ENCODE assay signal across 7 cellular contexts in the genomic region with DNA sequence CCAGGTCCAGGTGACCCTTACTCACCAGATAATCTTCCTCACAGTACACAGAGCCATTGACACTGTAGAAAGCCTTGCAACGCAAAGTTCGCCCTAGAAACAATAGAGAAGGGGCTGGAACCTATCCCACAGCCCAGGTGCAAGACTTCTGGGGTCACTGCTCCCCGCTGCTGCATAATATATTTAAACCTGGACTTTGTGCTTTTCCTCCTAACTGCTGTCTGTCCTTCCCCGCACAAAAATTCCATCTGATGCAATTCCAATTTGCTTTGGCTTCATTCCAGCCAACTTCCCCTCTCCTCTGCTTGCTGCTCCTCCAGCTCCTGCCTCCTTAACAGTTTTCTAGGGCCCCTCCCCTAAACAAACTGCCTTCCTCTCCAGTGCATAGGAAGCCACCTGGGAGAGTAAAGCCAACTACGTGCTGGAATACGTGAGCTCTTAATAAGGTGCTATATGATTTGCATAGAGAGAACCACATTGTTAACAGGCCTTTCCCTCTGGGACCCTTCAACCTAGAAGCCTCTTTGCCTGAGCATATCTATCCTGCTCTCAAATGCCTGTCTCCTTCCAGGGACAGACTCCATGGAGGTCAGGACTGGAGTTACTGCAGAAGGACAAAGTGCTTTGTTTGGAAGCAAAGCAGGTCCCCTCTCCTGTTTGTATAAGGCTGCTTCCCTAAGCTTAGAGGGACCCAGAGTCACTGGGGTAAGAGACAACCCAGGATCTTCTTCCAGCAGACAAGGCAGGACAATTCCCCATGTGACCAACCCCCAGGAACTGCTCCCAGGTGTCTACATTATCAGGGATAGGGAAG. TPM values are rescaled to one million over a fixed set of nuclear protein-coding genes. Genes with fewer than 3 reads are reported as not detected.
A peak's percentile ranks its signal among the peaks of the same experiment; 100 is the strongest.
DNase-seq lines count a peak whose midpoint lies in the region; TF ChIP-seq lines count a peak whose summit lies in the region.
"Had no signal": no experiment of that assay in that cellular context is flagged by ENCODE, and none has a peak within 500 bp of the region (broad histone marks: within the 10 kb centered on the region; RNA-seq: fewer than 3 reads in every experiment).

No MANE protein-coding gene starts in this region.

- peak overlapping the region; percentile 7 for H3K4ac ChIP-seq in trophoblast cell (ENCODE audit: low read depth, low read length)

- H2BK5ac ChIP-seq in trophoblast cell (ENCODE audit: low read depth, low read length, poor library complexity) = peak overlapping the region; percentile 74

- no peak overlapping the region for H2AFZ ChIP-seq in trophoblast cell (ENCODE audit: insufficient read depth, low read length, poor library complexity)

- peaks cover 31% of the 10 kb centered on the region for H3K79me1 ChIP-seq in trophoblast cell (ENCODE audit: low read length)

- peak overlapping the region; percentile 34 for H4K8ac ChIP-seq in trophoblast cell (ENCODE audit: low read depth, low read length)

- peak overlapping the region; percentile 68 for H4K91ac ChIP-seq in trophoblast cell (ENCODE audit: low read depth, low read length)

- no peak for TF ChIP-seq CTCF in cardiac fibroblast (IDR thresholded peaks at IDR 0.05; ENCODE audit: low read depth, low read length)

- peaks cover 28 to 32% of the 10 kb centered on the region in 2 experiments for H3K4me1 ChIP-seq in trophoblast cell (ENCODE audit: control insufficient read depth in 1 of 2, insufficient read depth in 2 of 2, low read length in 2 of 2)

- TF ChIP-seq RAD21 in Ishikawa (IDR thresholded peaks at IDR 0.05; ENCODE audit: low read depth) = no peak

- H3K4me3 ChIP-seq in cardiac fibroblast (replicated peaks in 1 of 2; ENCODE audit: low read depth in 2 of 2, low read length in 2 of 2) (no peak overlapping the region), trophoblast cell (ENCODE audit: low read depth, low read length) (no peak overlapping the region)

- no CpG with 5 or more reads among the region's 6 CpGs for WGBS in trophoblast cell (ENCODE audit: extremely low coverage, insufficient coverage, insufficient read length)

- no peaks in the 10 kb centered on the region for H3K9me3 ChIP-seq in trophoblast cell (ENCODE audit: insufficient read depth, low read depth, low read length)

- no peak overlapping the region for H3K23ac ChIP-seq in trophoblast cell (ENCODE audit: low read length)

- TF ChIP-seq EP300 in Ishikawa (IDR thresholded peaks at IDR 0.05; ENCODE audit: borderline replicate concordance) = no peak

- H2BK12ac ChIP-seq in trophoblast cell (ENCODE audit: low read length) = peak overlapping the region; percentile 39

- H2BK120ac ChIP-seq in trophoblast cell (ENCODE audit: insufficient read depth, low read length, poor library complexity) = peak overlapping the region; percentile 59

- H3K4me2 ChIP-seq in trophoblast cell (ENCODE audit: low read length) = peak overlapping the region; percentile 43

- peak overlapping the region; percentile 25 for H3K14ac ChIP-seq in trophoblast cell (ENCODE audit: low read length)

- peak overlapping the region; percentile 84 for H3K27ac ChIP-seq in trophoblast cell (ENCODE audit: low read depth, low read length)

- H3K27me3 ChIP-seq in trophoblast cell (ENCODE audit: insufficient read depth, low read length) = no peaks in the 10 kb centered on the region

- peaks cover 41 to 52% of the 10 kb centered on the region in 2 experiments for H3K36me3 ChIP-seq in trophoblast cell (ENCODE audit: control insufficient read depth in 1 of 2, insufficient read depth in 2 of 2, low read length in 2 of 2)

- H3K18ac ChIP-seq in trophoblast cell (ENCODE audit: low read length) = peak overlapping the region; percentile 58

- H3K9ac ChIP-seq in trophoblast cell (ENCODE audit: low read length) = peak overlapping the region; percentile 11

- H4K12ac ChIP-seq in trophoblast cell (ENCODE audit: low read depth, low read length) = no peak overlapping the region

- DNase-seq in cardiac fibroblast (ENCODE audit: low read depth in 2 of 2) (peak; percentile 66 to 72), trophoblast cell (no peak), HK-2 (ENCODE audit: unreplicated experiment) (no peak)
- DNase-seq in activated effector memory CD4-positive, alpha-beta T cell treated with Interleukin-2 at 50 U/mL for 16 hours = no peak
- no peak for DNase-seq in activated CD4-positive, alpha-beta T cell treated with anti-CD3 and anti-CD28 coated beads, Interleukin-2, amount 50 U/mL, for 48 hours
- DNase-seq: activated T-cell treated with anti-CD3 and anti-CD28 coated beads, Interleukin-2, amount 50 U/mL, for 1 hour had no signal

- H3K79me2 ChIP-seq in trophoblast cell (ENCODE audit: control insufficient read depth, insufficient read depth, low read length, poor library complexity) = peaks cover 30% of the 10 kb centered on the region

- H2AK5ac ChIP-seq in trophoblast cell (ENCODE audit: low read length) = no peak overlapping the region

TF ChIP-seq in Ishikawa, 13 proteins besides CTCF, POLR2A, EP300 and RAD21:
- peak; percentile 65 for TF ChIP-seq NFIC (IDR thresholded peaks at IDR 0.05)
- TF ChIP-seq TAF1 (IDR thresholded peaks at IDR 0.05; ENCODE audit: low read depth) = no peak
- 0 out of 2 replicates have a peak, but pooled peaks have one; percentile 37 for TF ChIP-seq CEBPB (IDR thresholded peaks at IDR 0.05)
- TF ChIP-seq TEAD4 (IDR thresholded peaks at IDR 0.05) = peak; percentile 20; the same call in 1 of the 2 replicates

RNA-seq across cellular contexts. Expression of a gene that starts 5.5 kb away (rescaled TPM):
- 24.6 and 25.3 TPM in 2 replicates for polyA plus RNA-seq in trophoblast cell (2013)

RNA-seq across cellular contexts. Expression of a gene that starts 19.9 kb away (rescaled TPM):
- polyA plus RNA-seq in trophoblast cell (2013) = 29.6 and 29.8 TPM in 2 replicates

RNA-seq across cellular contexts. Expression of a gene that starts 33.1 kb away (rescaled TPM):
- polyA plus RNA-seq in trophoblast cell (2013) = 3.0 and 3.6 TPM in 2 replicates

RNA-seq across cellular contexts. Expression of a gene that starts 47.7 kb away (rescaled TPM):
- 58.2 and 61.0 TPM in 2 replicates for polyA plus RNA-seq in trophoblast cell (2013)

RNA-seq across cellular contexts. Expression of a gene that starts 57.9 kb away (rescaled TPM):
- 159 and 160 TPM in 2 replicates for polyA plus RNA-seq in trophoblast cell (2013)

Comparison
In these comparisons a context has a peak if more than half of its experiments do, and no peak if none do; other contexts are left out.
1. DNase-seq: peak in cardiac fibroblast (2 of 2); none in trophoblast cell (0 of 2), activated effector memory CD4-positive, alpha-beta T cell treated with Interleukin-2 at 50 U/mL for 16 hours (single experiment), HK-2 (single experiment) and activated CD4-positive, alpha-beta T cell treated with anti-CD3 and anti-CD28 coated beads, Interleukin-2, amount 50 U/mL, for 48 hours (0 of 2).